Comparison of ENCODE assay signal across 1 cellular context in genomic region chr3:105369501-105370371, GRCh38.
TF ChIP-seq lines count a peak whose summit lies in the region.

No MANE protein-coding gene starts in this region.

TF ChIP-seq in HEK293, 187 proteins besides CTCF, POLR2A, EP300 and RAD21 (continued from another document):
- TF ChIP-seq PRDM6 (tag by site-specific recombination; IDR thresholded peaks at IDR 0.05): 0 out of 2 replicates have a peak, but pooled peaks have one; percentile 40
- peak; percentile 16 for TF ChIP-seq ZBTB26 (tag by site-specific recombination; optimal IDR thresholded peaks at IDR 0.05)
- TF ChIP-seq ZNF654 (tag by site-specific recombination; IDR thresholded peaks at IDR 0.05; ENCODE audit: low read depth): peak; percentile 53
- TF ChIP-seq ZBTB11 (tag by site-specific recombination; conservative IDR thresholded peaks at IDR 0.05; ENCODE audit: low read depth): peak; percentile 48; the same call in 1 of the 2 replicates
- peak; percentile 75 for TF ChIP-seq ZBTB8A (tag by site-specific recombination; IDR thresholded peaks at IDR 0.05)
- TF ChIP-seq ZNF600 (tag by site-specific recombination; IDR thresholded peaks at IDR 0.05): peak; percentile 0; the same call in 1 of the 2 replicates
- TF ChIP-seq ZBTB17 (tag by site-specific recombination; IDR thresholded peaks at IDR 0.05): peak; percentile 0; the same call in 1 of the 2 replicates
